Comparison of ENCODE assay signal across 9 cellular contexts in the genomic region with DNA sequence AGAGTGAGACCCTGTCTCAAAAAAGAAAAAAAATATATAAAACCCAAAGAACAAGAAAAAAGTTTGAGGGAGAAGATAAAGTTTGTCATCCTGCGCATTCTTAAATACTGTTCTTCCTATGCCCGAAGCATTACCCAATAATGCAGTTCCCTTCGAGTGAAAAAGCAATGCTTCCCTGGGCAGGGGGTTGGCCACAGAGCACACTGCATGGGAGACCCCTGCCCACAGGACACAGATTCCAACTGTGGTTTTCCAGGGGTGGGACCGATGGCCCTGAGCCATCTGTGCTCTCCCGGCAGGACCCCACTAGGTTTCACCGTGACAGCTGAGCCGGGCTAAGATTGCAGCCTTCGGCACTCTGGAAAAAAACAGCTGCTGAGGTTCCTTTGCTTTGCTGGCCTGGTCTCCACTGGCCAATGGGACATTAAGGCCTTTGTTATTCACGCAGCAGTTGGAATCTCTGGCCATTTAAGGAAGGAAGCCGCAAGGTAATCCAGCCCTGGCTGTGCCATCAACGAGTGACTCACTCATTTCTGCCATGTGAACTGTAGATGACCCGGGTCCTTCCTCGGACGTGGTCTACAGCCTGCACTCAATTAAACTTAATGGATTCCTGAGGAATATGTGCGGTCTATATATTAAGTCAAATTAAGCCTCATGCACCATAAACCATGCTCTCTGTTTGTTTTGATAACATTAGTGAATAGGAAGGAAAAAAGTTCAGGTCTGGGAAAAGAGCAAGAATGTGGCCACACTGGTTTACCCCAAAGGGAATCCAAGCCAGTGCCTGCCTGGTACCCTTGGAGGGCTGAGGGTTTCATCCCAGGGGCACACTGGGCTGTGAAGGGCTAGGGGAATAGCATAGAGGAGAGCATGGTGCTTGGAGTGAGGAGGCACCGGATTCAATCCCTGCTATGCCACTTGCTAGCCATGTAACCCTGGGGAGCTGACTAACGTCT.
DNase-seq lines count a peak whose midpoint lies in the region; ATAC-seq and TF ChIP-seq lines count a peak whose summit lies in the region.
"Had no signal": no experiment of that assay in that cellular context is flagged by ENCODE, and none has a peak within 500 bp of the region (broad histone marks: within the 10 kb centered on the region; RNA-seq: fewer than 3 reads in every experiment).

No MANE protein-coding gene starts in this region.

- H3K4me3 Mint-ChIP-seq in HFFc6 (peak overlapping the region; percentile 84), WTC11 (no peak overlapping the region)

- H3K9me3 Mint-ChIP-seq in HFFc6 (peaks cover 9% of the 10 kb centered on the region; the same call in 1 of the 2 replicates), WTC11 (peaks cover 13% of the 10 kb centered on the region)

- H3K27me3 ChIP-seq in skeletal muscle satellite cell (ENCODE audit: control insufficient read depth, insufficient read depth, low read length), result no peaks in the 10 kb centered on the region

- no peak for TF ChIP-seq CTCF in HFFc6 (IDR thresholded peaks at IDR 0.05)
- no peak for TF ChIP-seq CTCF in WTC11 (IDR thresholded peaks at IDR 0.05)

- intact Hi-C loops in left cardiac atrium (cut with DNase I), result no loop called here

- peaks cover 17% of the 10 kb centered on the region for H3K4me1 ChIP-seq in skeletal muscle satellite cell (ENCODE audit: control insufficient read depth, insufficient read depth, low read length)

- ATAC-seq in WTC11 (peak; percentile 65), left cardiac atrium (peak; percentile 62 to 67), HG03280 (IDR thresholded peaks at IDR 0.05; ENCODE audit: unreplicated experiment) (no peak)

- no peaks in the 10 kb centered on the region for H3K9me3 ChIP-seq in skeletal muscle satellite cell (replicated peaks; ENCODE audit: low read length)

- H3K4me3 ChIP-seq in skeletal muscle satellite cell (ENCODE audit: low read length), result peak overlapping the region; percentile 45

- peaks cover 10% of the 10 kb centered on the region for H3K27me3 Mint-ChIP-seq in HFFc6 (ENCODE audit: insufficient read depth)
- no peaks in the 10 kb centered on the region; the same call in 1 of the 2 replicates for H3K27me3 Mint-ChIP-seq in WTC11 (ENCODE audit: low read depth)

- H3K4me2 ChIP-seq in skeletal muscle satellite cell (ENCODE audit: low read length), result peak overlapping the region; percentile 65

- POLR2A ChIA-PET in WTC11 (lab: Charles Lee), result no interaction called here

- peak overlapping the region; percentile 93 for H3K27ac Mint-ChIP-seq in HFFc6
- peak overlapping the region; percentile 98 for H3K27ac Mint-ChIP-seq in WTC11

- H3K36me3 Mint-ChIP-seq in HFFc6 (ENCODE audit: low read depth), result peaks cover 5% of the 10 kb centered on the region; the same call in 1 of the 2 replicates
- H3K36me3 Mint-ChIP-seq in WTC11, result peaks cover 12% of the 10 kb centered on the region

- no peaks in the 10 kb centered on the region for H3K36me3 ChIP-seq in skeletal muscle satellite cell (ENCODE audit: insufficient read depth, low read length)
- H3K36me3 ChIP-seq: WERI-Rb-1 had no signal

- peak overlapping the region; percentile 60 for H3K9ac ChIP-seq in skeletal muscle satellite cell (ENCODE audit: low read depth, low read length)

- CTCF ChIA-PET in WTC11 (lab: Charles Lee), result no interaction called here

- DNase-seq in HFFc6 (peak; percentile 99), WTC11 (ENCODE audit: low spot score) (peak; percentile 35), left cardiac atrium (peak; percentile 32), DMS153 (lab: John Stamatoyannopoulos, UW) (no peak)
- no peak for DNase-seq in stimulated activated CD4-positive, alpha-beta T cell treated with anti-CD3 and anti-CD28 coated beads, Interleukin-12 subunit alpha, Interleukin-12 subunit beta, amount 100 ng/mL, for 4 hours
- DNase-seq: effector CD4-positive, alpha-beta T cell; WERI-Rb-1 had no signal

- peaks cover 36% of the 10 kb centered on the region for H3K4me1 Mint-ChIP-seq in HFFc6 (ENCODE audit: low read depth)
- H3K4me1 Mint-ChIP-seq in WTC11, result peaks cover 14% of the 10 kb centered on the region

TF ChIP-seq in WTC11, 78 proteins besides CTCF, POLR2A, EP300 and RAD21:
- TF ChIP-seq NR3C1 (CRISPR knock-in tag; conservative IDR thresholded peaks at IDR 0.05; ENCODE audit: low read depth) (no peak), NR2C2 (CRISPR knock-in tag; IDR thresholded peaks at IDR 0.05) (no peak), FOXJ3 (CRISPR knock-in tag; IDR thresholded peaks at IDR 0.05; ENCODE audit: borderline replicate concordance) (no peak)
- TF ChIP-seq, protein P1, sequence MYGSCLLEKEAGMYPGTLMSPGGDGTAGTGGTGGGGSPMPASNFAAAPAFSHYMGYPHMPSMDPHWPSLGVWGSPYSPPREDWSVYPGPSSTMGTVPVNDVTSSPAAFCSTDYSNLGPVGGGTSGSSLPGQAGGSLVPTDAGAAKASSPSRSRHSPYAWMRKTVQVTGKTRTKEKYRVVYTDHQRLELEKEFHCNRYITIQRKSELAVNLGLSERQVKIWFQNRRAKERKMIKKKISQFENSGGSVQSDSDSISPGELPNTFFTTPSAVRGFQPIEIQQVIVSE (CRISPR knock-in tag; IDR thresholded peaks at IDR 0.05; ENCODE audit: borderline replicate concordance), result no peak
- TF ChIP-seq, protein P2, sequence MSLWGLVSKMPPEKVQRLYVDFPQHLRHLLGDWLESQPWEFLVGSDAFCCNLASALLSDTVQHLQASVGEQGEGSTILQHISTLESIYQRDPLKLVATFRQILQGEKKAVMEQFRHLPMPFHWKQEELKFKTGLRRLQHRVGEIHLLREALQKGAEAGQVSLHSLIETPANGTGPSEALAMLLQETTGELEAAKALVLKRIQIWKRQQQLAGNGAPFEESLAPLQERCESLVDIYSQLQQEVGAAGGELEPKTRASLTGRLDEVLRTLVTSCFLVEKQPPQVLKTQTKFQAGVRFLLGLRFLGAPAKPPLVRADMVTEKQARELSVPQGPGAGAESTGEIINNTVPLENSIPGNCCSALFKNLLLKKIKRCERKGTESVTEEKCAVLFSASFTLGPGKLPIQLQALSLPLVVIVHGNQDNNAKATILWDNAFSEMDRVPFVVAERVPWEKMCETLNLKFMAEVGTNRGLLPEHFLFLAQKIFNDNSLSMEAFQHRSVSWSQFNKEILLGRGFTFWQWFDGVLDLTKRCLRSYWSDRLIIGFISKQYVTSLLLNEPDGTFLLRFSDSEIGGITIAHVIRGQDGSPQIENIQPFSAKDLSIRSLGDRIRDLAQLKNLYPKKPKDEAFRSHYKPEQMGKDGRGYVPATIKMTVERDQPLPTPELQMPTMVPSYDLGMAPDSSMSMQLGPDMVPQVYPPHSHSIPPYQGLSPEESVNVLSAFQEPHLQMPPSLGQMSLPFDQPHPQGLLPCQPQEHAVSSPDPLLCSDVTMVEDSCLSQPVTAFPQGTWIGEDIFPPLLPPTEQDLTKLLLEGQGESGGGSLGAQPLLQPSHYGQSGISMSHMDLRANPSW (CRISPR knock-in tag; conservative IDR thresholded peaks at IDR 0.05; ENCODE audit: low read depth), result no peak
TF ChIP-seq in WTC11: peak in this region for 0.

Comparison
In these comparisons a context has a peak if more than half of its experiments do, and no peak if none do; other contexts are left out.
1. DNase-seq: peak in HFFc6 (single experiment), WTC11 (single experiment) and left cardiac atrium (single experiment); none in stimulated activated CD4-positive, alpha-beta T cell treated with anti-CD3 and anti-CD28 coated beads, Interleukin-12 subunit alpha, Interleukin-12 subunit beta, amount 100 ng/mL, for 4 hours (single experiment) and DMS153 (single experiment).